In the genomic region with DNA sequence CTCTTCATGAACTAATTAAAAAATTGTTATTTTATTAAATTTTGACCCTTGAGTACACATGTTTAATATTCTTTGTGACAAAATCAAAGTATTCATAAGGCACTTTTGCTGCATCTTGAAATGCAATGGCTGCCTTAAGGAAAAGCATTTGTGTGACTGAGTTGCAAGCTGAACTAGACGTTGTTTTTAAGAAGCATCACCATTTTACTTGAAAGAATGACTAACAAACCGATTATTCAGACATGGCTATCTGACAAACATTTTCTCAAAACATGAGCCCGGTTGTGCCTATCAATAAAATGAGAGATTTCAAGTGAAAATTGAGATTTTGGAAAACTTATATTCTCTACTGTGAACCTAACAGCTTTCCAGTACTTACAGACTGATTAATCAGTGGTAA, we compare ENCODE assay signal across 16 cellular contexts. TPM values are rescaled to one million over a fixed set of nuclear protein-coding genes. Genes with fewer than 3 reads are reported as not detected.
DNase-seq lines count a peak whose midpoint lies in the region; ATAC-seq and TF ChIP-seq lines count a peak whose summit lies in the region.
"Had no signal": no experiment of that assay in that cellular context is flagged by ENCODE, and none has a peak within 500 bp of the region (broad histone marks: within the 10 kb centered on the region; RNA-seq: fewer than 3 reads in every experiment).

No MANE protein-coding gene starts in this region.

- H3K4me1 ChIP-seq in PC-3 (ENCODE audit: insufficient read depth, low read length) (peaks cover 26% of the 10 kb centered on the region), BE2C (no peaks in the 10 kb centered on the region)
- H3K4me1 ChIP-seq: prostate gland had no signal

- H3K9me3 ChIP-seq in PC-3 (ENCODE audit: low read length), result no peaks in the 10 kb centered on the region
- H3K9me3 ChIP-seq in BE2C, result no peaks in the 10 kb centered on the region
- H3K9me3 ChIP-seq: prostate gland had no signal

- H3K36me3 ChIP-seq in PC-3 (ENCODE audit: low read depth, low read length) (peaks cover 19% of the 10 kb centered on the region), BE2C (peaks cover 4% of the 10 kb centered on the region)
- H3K36me3 ChIP-seq: prostate gland had no signal

- peaks cover 37% of the 10 kb centered on the region for H3K79me2 ChIP-seq in PC-3 (ENCODE audit: low read length)

- H3K9me3 Mint-ChIP-seq in activated naive CD4-positive, alpha-beta T cell treated with anti-CD3 and anti-CD28 coated beads, Interleukin-2, amount 50 U/mL, for 24 hours, result no peaks in the 10 kb centered on the region
- H3K9me3 Mint-ChIP-seq in stimulated activated naive CD8-positive, alpha-beta T cell treated with anti-CD3 and anti-CD28 coated beads, Interleukin-15, amount 100 ng/mL, for 72 hours, result no peaks in the 10 kb centered on the region
- H3K9me3 Mint-ChIP-seq: GM23338 had no signal

- H3K4me1 Mint-ChIP-seq in activated naive CD4-positive, alpha-beta T cell treated with anti-CD3 and anti-CD28 coated beads, Interleukin-2, amount 50 U/mL, for 24 hours, result peaks cover 37% of the 10 kb centered on the region
- peaks cover 18% of the 10 kb centered on the region for H3K4me1 Mint-ChIP-seq in stimulated activated naive CD8-positive, alpha-beta T cell treated with anti-CD3 and anti-CD28 coated beads, Interleukin-15, amount 100 ng/mL, for 72 hours

- no peak overlapping the region for H2AFZ ChIP-seq in PC-3 (ENCODE audit: low read length)
- H2AFZ ChIP-seq: GM23338 had no signal

- no peak overlapping the region for H3K9ac ChIP-seq in PC-3 (ENCODE audit: low read length)

- H3K27ac Mint-ChIP-seq in activated naive CD4-positive, alpha-beta T cell treated with anti-CD3 and anti-CD28 coated beads, Interleukin-2, amount 50 U/mL, for 24 hours, result no peak overlapping the region
- no peak overlapping the region for H3K27ac Mint-ChIP-seq in stimulated activated naive CD8-positive, alpha-beta T cell treated with anti-CD3 and anti-CD28 coated beads, Interleukin-15, amount 100 ng/mL, for 72 hours
- H3K27ac Mint-ChIP-seq: endodermal cell, GM23338 had no signal

- no peak for ATAC-seq in PC-3
- no peak for ATAC-seq in stimulated activated naive CD8-positive, alpha-beta T cell treated with anti-CD3 and anti-CD28 coated beads, Interleukin-15, amount 100 ng/mL, for 72 hours
- no peak for ATAC-seq in GM18909 (IDR thresholded peaks at IDR 0.05; ENCODE audit: poor library complexity, unreplicated experiment)
- ATAC-seq: GM23338 had no signal

- TF ChIP-seq CTCF in PC-3 (conservative IDR thresholded peaks at IDR 0.05; ENCODE audit: low read depth, low read length) (no peak), fibroblast of mammary gland (conservative IDR thresholded peaks at IDR 0.05; ENCODE audit: control insufficient read depth, insufficient read depth, low read depth, low read length) (no peak), BE2C (IDR thresholded peaks at IDR 0.05; ENCODE audit: low read depth, low read length) (no peak)

- intact Hi-C loops in PC-3 (cut with micrococcal nuclease), result no loop called here

- POLR2A ChIA-PET in PC-3 (lab: Charles Lee; ENCODE audit: unreplicated experiment), result no interaction called here

- peak overlapping the region; percentile 47 for H3K4me3 Mint-ChIP-seq in activated naive CD4-positive, alpha-beta T cell treated with anti-CD3 and anti-CD28 coated beads, Interleukin-2, amount 50 U/mL, for 24 hours
- peak overlapping the region; percentile 35 to 64 for H3K4me3 Mint-ChIP-seq in stimulated activated naive CD8-positive, alpha-beta T cell treated with anti-CD3 and anti-CD28 coated beads, Interleukin-15, amount 100 ng/mL, for 72 hours
- H3K4me3 Mint-ChIP-seq: endodermal cell had no signal

- no peak for DNase-seq in activated naive CD4-positive, alpha-beta T cell treated with anti-CD3 and anti-CD28 coated beads, Interleukin-2, amount 50 U/mL, for 16 hours
- DNase-seq in PC-3 (no peak), fibroblast of mammary gland (ENCODE audit: low read depth) (peak; percentile 57), NCI-H2196 (lab: John Stamatoyannopoulos, UW; ENCODE audit: unreplicated experiment) (no peak), BE2C (no peak)
- no peak for DNase-seq in stimulated activated naive CD8-positive, alpha-beta T cell treated with anti-CD3 and anti-CD28 coated beads, Interleukin-15, amount 100 ng/mL, for 72 hours
- DNase-seq: activated CD4-positive, CD25-positive, alpha-beta regulatory T cell treated with anti-CD3 and anti-CD28 coated beads, Interleukin-2, amount 50 U/mL, for 72 hours; central memory CD4-positive, alpha-beta T cell; endodermal cell; kidney; NCI-H1105; NCI-H446 had no signal

- no peak overlapping the region for H3K4me3 ChIP-seq in PC-3 (ENCODE audit: low read length)
- H3K4me3 ChIP-seq in fibroblast of mammary gland (ENCODE audit: control insufficient read depth, low read depth, low read length), result no peak overlapping the region
- H3K4me3 ChIP-seq in BE2C (ENCODE audit: low read depth, low read length), result no peak overlapping the region
- H3K4me3 ChIP-seq: GM23338, prostate gland had no signal

- H3F3A ChIP-seq in PC-3 (ENCODE audit: low read length, unreplicated experiment), result no peaks in the 10 kb centered on the region

- no peaks in the 10 kb centered on the region for H3K9me2 ChIP-seq in PC-3 (replicated peaks; ENCODE audit: low read length)

- BruUV-seq in PC-3 (replicated peaks; lab: Mats Ljungman, UMichigan), result no TSS peak

- CTCF ChIA-PET in PC-3 (lab: Charles Lee), result no interaction called here

- H3K27ac ChIP-seq in PC-3 (ENCODE audit: low read length), result no peak overlapping the region
- H3K27ac ChIP-seq: prostate gland had no signal

- H4K20me1 ChIP-seq in PC-3 (ENCODE audit: low read length), result no peaks in the 10 kb centered on the region

- H3K27me3 ChIP-seq in PC-3 (ENCODE audit: low read length) (no peaks in the 10 kb centered on the region), BE2C (no peaks in the 10 kb centered on the region)

- peaks cover 19% of the 10 kb centered on the region for H3K36me3 Mint-ChIP-seq in activated naive CD4-positive, alpha-beta T cell treated with anti-CD3 and anti-CD28 coated beads, Interleukin-2, amount 50 U/mL, for 24 hours

- peak overlapping the region; percentile 12; the same call in 1 of the 2 replicates for H3K4me2 ChIP-seq in PC-3 (ENCODE audit: low read length)
- H3K4me2 ChIP-seq: GM23338 had no signal

- H3K27me3 Mint-ChIP-seq in activated naive CD4-positive, alpha-beta T cell treated with anti-CD3 and anti-CD28 coated beads, Interleukin-2, amount 50 U/mL, for 24 hours, result no peaks in the 10 kb centered on the region
- H3K27me3 Mint-ChIP-seq in stimulated activated naive CD8-positive, alpha-beta T cell treated with anti-CD3 and anti-CD28 coated beads, Interleukin-15, amount 100 ng/mL, for 72 hours, result no peaks in the 10 kb centered on the region

RNA-seq across cellular contexts. Expression of a gene that starts 2.8 kb away (rescaled TPM):
- total RNA-seq in PC-3 (2014; rRNA removed), result 24.5 and 31.1 TPM in 2 replicates
- 9.3 TPM for polyA plus RNA-seq in BE2C (2012; ENCODE audit: insufficient read depth, insufficient read length, low read depth)
